Comparison of ENCODE assay signal across 2 cellular contexts in the genomic region with DNA sequence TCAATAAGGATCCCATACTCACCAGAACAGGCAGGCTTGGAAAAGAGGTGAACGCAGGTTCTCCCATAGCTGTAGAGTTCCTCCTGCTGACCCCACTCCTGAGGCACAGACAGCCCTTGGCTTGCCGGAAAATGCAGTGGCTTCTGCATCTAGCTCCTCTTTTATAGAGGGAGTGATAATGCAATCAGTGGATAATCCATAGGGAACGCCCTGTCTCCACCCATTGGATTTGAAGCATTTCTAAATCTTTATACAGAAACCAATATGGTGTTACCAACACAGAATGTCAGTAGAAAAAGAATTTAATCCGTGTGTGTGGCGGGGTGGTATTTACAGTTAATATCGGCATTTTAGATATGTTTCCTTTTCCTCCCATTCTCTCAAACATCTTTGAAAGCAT. TPM values are rescaled to one million over a fixed set of nuclear protein-coding genes. Genes with fewer than 3 reads are reported as not detected.
"Had no signal": no experiment of that assay in that cellular context is flagged by ENCODE, and none has a peak within 500 bp of the region (broad histone marks: within the 10 kb centered on the region; RNA-seq: fewer than 3 reads in every experiment).

A gene (minus strand): TSS at position 101 of the 400 bp plus-strand sequence. CDS start 34 bp downstream, at position 67.

RNA-seq across cellular contexts. Expression of the gene that starts here (rescaled TPM):
- total RNA-seq: G401, GM12878 had no signal
